8 cellular contexts compared by ENCODE assay signal in genomic region chr1:116597388-116597787, GRCh38.
ATAC-seq lines count a peak whose summit lies in the region.
"Not testable (repeated sequence)": the region's sequence is repeated elsewhere in the genome, so short reads cannot be mapped to it uniquely, and the experiment has no call there.

No MANE protein-coding gene starts in this region.

- not testable (repeated sequence) for H3K4me3 Mint-ChIP-seq in stimulated activated memory B cell treated with anti-CD40 and anti-IgM and Interleukin-4, amounts not matched to agents 10 μg/mL and 1 μg/mL and 100 μg/mL, for 72 hours

- H3K27ac Mint-ChIP-seq in stimulated activated memory B cell treated with anti-CD40 and anti-IgM and Interleukin-4, amounts not matched to agents 10 μg/mL and 1 μg/mL and 100 μg/mL, for 72 hours: peak overlapping the region; percentile 63

- peaks cover 18% of the 10 kb centered on the region for H3K36me3 Mint-ChIP-seq in stimulated activated memory B cell treated with anti-CD40 and anti-IgM and Interleukin-4, amounts not matched to agents 10 μg/mL and 1 μg/mL and 100 μg/mL, for 72 hours

- not testable (repeated sequence) for H3K9me3 Mint-ChIP-seq in stimulated activated memory B cell treated with anti-CD40 and anti-IgM and Interleukin-4, amounts not matched to agents 10 μg/mL and 1 μg/mL and 100 μg/mL, for 72 hours

- peaks cover 57% of the 10 kb centered on the region for H3K4me1 Mint-ChIP-seq in stimulated activated memory B cell treated with anti-CD40 and anti-IgM and Interleukin-4, amounts not matched to agents 10 μg/mL and 1 μg/mL and 100 μg/mL, for 72 hours

- ATAC-seq in GM18499 (IDR thresholded peaks at IDR 0.05; ENCODE audit: insufficient read depth, unreplicated experiment) (peak; percentile 62), GM18909 (IDR thresholded peaks at IDR 0.05; ENCODE audit: poor library complexity, unreplicated experiment) (peak; percentile 74), GM21381 (IDR thresholded peaks at IDR 0.05; ENCODE audit: unreplicated experiment) (peak; percentile 82), HG02610 (IDR thresholded peaks at IDR 0.05; ENCODE audit: unreplicated experiment) (peak; percentile 85), HG03025 (IDR thresholded peaks at IDR 0.05; ENCODE audit: low FRiP score, unreplicated experiment) (peak; percentile 61), HG03354 (IDR thresholded peaks at IDR 0.05; ENCODE audit: poor library complexity, severe bottlenecking, unreplicated experiment) (peak; percentile 81)
- ATAC-seq in activated CD4-positive, CD25-positive, alpha-beta regulatory T cell treated with anti-CD3 and anti-CD28 coated beads, Interleukin-2, amount 50 U/mL, for 24 hours: peak; percentile 42 to 60
- ATAC-seq in stimulated activated memory B cell treated with anti-CD40 and anti-IgM and Interleukin-4, amounts not matched to agents 10 μg/mL and 1 μg/mL and 100 μg/mL, for 72 hours: peak; percentile 74

- H3K27me3 Mint-ChIP-seq in stimulated activated memory B cell treated with anti-CD40 and anti-IgM and Interleukin-4, amounts not matched to agents 10 μg/mL and 1 μg/mL and 100 μg/mL, for 72 hours: not testable (repeated sequence)

Comparison
In these comparisons a context has a peak if more than half of its experiments do, and no peak if none do; other contexts are left out.
1. Peak in every context shown above with its lines: ATAC-seq.